10 cellular contexts compared by ENCODE assay signal in genomic region chr2:238644095-238645081, GRCh38.
A peak's percentile ranks its signal among the peaks of the same experiment; 100 is the strongest.
DNase-seq lines count a peak whose midpoint lies in the region; ATAC-seq, FAIRE-seq and TF ChIP-seq lines count a peak whose summit lies in the region.
"Had no signal": no experiment of that assay in that cellular context is flagged by ENCODE, and none has a peak within 500 bp of the region (broad histone marks: within the 10 kb centered on the region; RNA-seq: fewer than 3 reads in every experiment).

No MANE protein-coding gene starts in this region.

- WGBS in A549 (ENCODE audit: missing lambda C conversion rate), result 15% methylated on average over 11 of the region's 11 CpGs

- H3K27ac ChIP-seq in A549, result peak overlapping the region; percentile 81 to 86
- peak overlapping the region; percentile 52 for H3K27ac ChIP-seq in brain microvascular endothelial cell
- peak overlapping the region; percentile 67 for H3K27ac ChIP-seq in muscle layer of duodenum (ENCODE audit: low read length)

- H3K9me3 ChIP-seq in A549 (no peaks in the 10 kb centered on the region), muscle layer of duodenum (ENCODE audit: control insufficient read depth in 1 of 2, low read length in 2 of 2) (no peaks in the 10 kb centered on the region)
- H3K9me3 ChIP-seq: heart left ventricle had no signal

- no peak; a peak in 1 of 5 replicates for TF ChIP-seq RAD21 in A549 (conservative IDR thresholded peaks at IDR 0.05 in 1 of 2, IDR thresholded peaks at IDR 0.05 in 1 of 2)

- ATAC-seq in A549, result peak; percentile 91 to 97

- H3K4me2 ChIP-seq in A549, result peak overlapping the region; percentile 82

- H3K36me3 ChIP-seq in brain microvascular endothelial cell (replicated peaks), result no peaks in the 10 kb centered on the region
- no peaks in the 10 kb centered on the region for H3K36me3 ChIP-seq in muscle layer of duodenum (ENCODE audit: control insufficient read depth in 1 of 2, insufficient read depth in 2 of 2, low read length in 2 of 2)
- H3K36me3 ChIP-seq: heart left ventricle had no signal

- peaks cover 33% of the 10 kb centered on the region for H3K4me1 ChIP-seq in A549
- peaks cover 4 to 15% of the 10 kb centered on the region in 2 donors for H3K4me1 ChIP-seq in muscle layer of duodenum (ENCODE audit: control insufficient read depth in 1 of 2, insufficient read depth in 2 of 2, low read length in 2 of 2)

- TF ChIP-seq POLR2A in A549 (IDR thresholded peaks at IDR 0.05; ENCODE audit: low read length) (no peak), GM12892 (IDR thresholded peaks at IDR 0.05; ENCODE audit: low read depth, low read length) (no peak)

- no peak overlapping the region for H3K4me3 ChIP-seq in A549
- H3K4me3 ChIP-seq in brain microvascular endothelial cell (ENCODE audit: low read depth, low read length), result no peak overlapping the region
- H3K4me3 ChIP-seq in muscle layer of duodenum (ENCODE audit: low read depth in 1 of 2, low read length in 2 of 2), result no peak overlapping the region
- H3K4me3 ChIP-seq: heart left ventricle had no signal

- H3K27me3 ChIP-seq in brain microvascular endothelial cell (replicated peaks) (no peaks in the 10 kb centered on the region), muscle layer of duodenum (ENCODE audit: low read depth, low read length) (no peaks in the 10 kb centered on the region)
- H3K27me3 ChIP-seq: heart left ventricle had no signal

- FAIRE-seq in A549 (lab: Jason Lieb, UNC) (peak; percentile 32), GM12892 (lab: Jason Lieb, UNC) (no peak)

- DNase-seq in A549 (ENCODE audit: low read depth in 1 of 2, low spot score in 1 of 2), result peak; percentile 78 to 84
- DNase-seq in HK-2 (ENCODE audit: unreplicated experiment), result peak; percentile 30
- DNase-seq in brain microvascular endothelial cell, result peak; percentile 63
- DNase-seq in NCI-H146 (lab: John Stamatoyannopoulos, UW), result no peak
- no peak for DNase-seq in GM12892 (ENCODE audit: insufficient read length)
- no peak for DNase-seq in putamen (ENCODE audit: low spot score)
- no peak for DNase-seq in midbrain (lab: John Stamatoyannopoulos, UW)
- DNase-seq: activated B cell treated with CpG ODN at 0.5 μM for 24 hours, heart left ventricle had no signal

- CTCF ChIA-PET in A549 (lab: Yijun Ruan, JAX), result interaction anchor here (0.9 to 3.0 kb wide), 4 partner anchors 10 to 287 kb away, joined by 3 to 13 read pairs (median 4); no protein-coding TSS in a partner anchor

- TF ChIP-seq CTCF in A549 (IDR thresholded peaks at IDR 0.05), result no peak
- no peak for TF ChIP-seq CTCF in brain microvascular endothelial cell (IDR thresholded peaks at IDR 0.05; ENCODE audit: low read depth, low read length, missing control alignments)

- in situ Hi-C loops in brain microvascular endothelial cell (cut with HindIII; ENCODE audit: low pct_ligation_motif_present, low sequenced_read_pairs), result no loop called here

- peak in 1 of 2 experiments; percentile 25; a peak in 1 of 5 replicates for TF ChIP-seq EP300 in A549 (IDR thresholded peaks at IDR 0.05)

- POLR2A ChIA-PET in A549 (lab: Yijun Ruan, JAX), result interaction anchor here (0.8 kb wide), 1 partner anchor 757 kb away, joined by 3 read pairs; the partner anchor contains the start of gene HDAC4

TF ChIP-seq in A549, 52 proteins besides CTCF, POLR2A, EP300 and RAD21:
- TF ChIP-seq ZFP36 (IDR thresholded peaks at IDR 0.05; ENCODE audit: borderline replicate concordance, partially characterized antibody), result no peak
- TF ChIP-seq JUN (IDR thresholded peaks at IDR 0.05), result no peak; a peak in 1 of 5 replicates
- TF ChIP-seq HDAC2 (IDR thresholded peaks at IDR 0.05), result no peak
- TF ChIP-seq ZNF302 (CRISPR knock-in tag; IDR thresholded peaks at IDR 0.05), result no peak
- no peak for TF ChIP-seq CBX8 (IDR thresholded peaks at IDR 0.05)
- no peak for TF ChIP-seq USF2 (IDR thresholded peaks at IDR 0.05)
- no peak for TF ChIP-seq MAZ (IDR thresholded peaks at IDR 0.05; ENCODE audit: borderline replicate concordance, low read depth, low read length)
- TF ChIP-seq MAX (IDR thresholded peaks at IDR 0.05), result peak; percentile 70
- no peak for TF ChIP-seq POLR2AphosphoS2 (conservative IDR thresholded peaks at IDR 0.05; ENCODE audit: low read length)
- TF ChIP-seq CEBPB (IDR thresholded peaks at IDR 0.05), result peak in 1 of 2 experiments; percentile 62; a peak in 2 of 4 replicates
- no peak for TF ChIP-seq RFX5 (IDR thresholded peaks at IDR 0.05)
- no peak for TF ChIP-seq TFCP2L1 (CRISPR knock-in tag; IDR thresholded peaks at IDR 0.05)
- no peak for TF ChIP-seq ESRRA (IDR thresholded peaks at IDR 0.05; ENCODE audit: borderline replicate concordance, low read length)
- TF ChIP-seq RCOR1 (IDR thresholded peaks at IDR 0.05; ENCODE audit: low read depth, low read length), result no peak
- TF ChIP-seq KDM1A (IDR thresholded peaks at IDR 0.05; ENCODE audit: low read depth), result no peak
- no peak for TF ChIP-seq MYC (IDR thresholded peaks at IDR 0.05; ENCODE audit: borderline replicate concordance, low read length)
- TF ChIP-seq GATA3 (IDR thresholded peaks at IDR 0.05; ENCODE audit: borderline replicate concordance), result peak; percentile 71
- TF ChIP-seq, protein P1, sequence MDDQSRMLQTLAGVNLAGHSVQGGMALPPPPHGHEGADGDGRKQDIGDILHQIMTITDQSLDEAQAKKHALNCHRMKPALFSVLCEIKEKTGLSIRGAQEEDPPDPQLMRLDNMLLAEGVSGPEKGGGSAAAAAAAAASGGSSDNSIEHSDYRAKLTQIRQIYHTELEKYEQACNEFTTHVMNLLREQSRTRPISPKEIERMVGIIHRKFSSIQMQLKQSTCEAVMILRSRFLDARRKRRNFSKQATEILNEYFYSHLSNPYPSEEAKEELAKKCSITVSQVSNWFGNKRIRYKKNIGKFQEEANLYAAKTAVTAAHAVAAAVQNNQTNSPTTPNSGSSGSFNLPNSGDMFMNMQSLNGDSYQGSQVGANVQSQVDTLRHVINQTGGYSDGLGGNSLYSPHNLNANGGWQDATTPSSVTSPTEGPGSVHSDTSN (IDR thresholded peaks at IDR 0.05), result 0 out of 2 replicates have a peak, but pooled peaks have one; percentile 62
- TF ChIP-seq, protein P2, sequence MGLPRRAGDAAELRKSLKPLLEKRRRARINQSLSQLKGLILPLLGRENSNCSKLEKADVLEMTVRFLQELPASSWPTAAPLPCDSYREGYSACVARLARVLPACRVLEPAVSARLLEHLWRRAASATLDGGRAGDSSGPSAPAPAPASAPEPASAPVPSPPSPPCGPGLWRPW (IDR thresholded peaks at IDR 0.05), result no peak
- TF ChIP-seq SMC3 (IDR thresholded peaks at IDR 0.05), result 0 out of 3 replicates have a peak, but pooled peaks have one; percentile 8
- TF ChIP-seq RARB (CRISPR knock-in tag; IDR thresholded peaks at IDR 0.05), result no peak
- no peak for TF ChIP-seq HOXB13 (CRISPR knock-in tag; IDR thresholded peaks at IDR 0.05; ENCODE audit: low read depth)
- TF ChIP-seq FOSL2 (IDR thresholded peaks at IDR 0.05), result peak; percentile 75
- peak; percentile 82 for TF ChIP-seq FOSL2 (CRISPR knock-in tag; IDR thresholded peaks at IDR 0.05)
- TF ChIP-seq RNF2 (IDR thresholded peaks at IDR 0.05; ENCODE audit: borderline replicate concordance, low read depth), result no peak
- TF ChIP-seq CBX2 (IDR thresholded peaks at IDR 0.05; ENCODE audit: borderline replicate concordance, low read depth), result no peak
- TF ChIP-seq JUNB (IDR thresholded peaks at IDR 0.05), result peak; percentile 73
- TF ChIP-seq, protein P3, sequence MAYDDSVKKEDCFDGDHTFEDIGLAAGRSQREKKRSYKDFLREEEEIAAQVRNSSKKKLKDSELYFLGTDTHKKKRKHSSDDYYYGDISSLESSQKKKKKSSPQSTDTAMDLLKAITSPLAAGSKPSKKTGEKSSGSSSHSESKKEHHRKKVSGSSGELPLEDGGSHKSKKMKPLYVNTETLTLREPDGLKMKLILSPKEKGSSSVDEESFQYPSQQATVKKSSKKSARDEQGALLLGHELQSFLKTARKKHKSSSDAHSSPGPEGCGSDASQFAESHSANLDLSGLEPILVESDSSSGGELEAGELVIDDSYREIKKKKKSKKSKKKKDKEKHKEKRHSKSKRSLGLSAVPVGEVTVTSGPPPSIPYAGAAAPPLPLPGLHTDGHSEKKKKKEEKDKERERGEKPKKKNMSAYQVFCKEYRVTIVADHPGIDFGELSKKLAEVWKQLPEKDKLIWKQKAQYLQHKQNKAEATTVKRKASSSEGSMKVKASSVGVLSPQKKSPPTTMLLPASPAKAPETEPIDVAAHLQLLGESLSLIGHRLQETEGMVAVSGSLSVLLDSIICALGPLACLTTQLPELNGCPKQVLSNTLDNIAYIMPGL (CRISPR knock-in tag; IDR thresholded peaks at IDR 0.05; ENCODE audit: borderline replicate concordance), result no peak
- TF ChIP-seq NFE2L2 (conservative IDR thresholded peaks at IDR 0.05; ENCODE audit: low read length), result no peak
- no peak for TF ChIP-seq ZSCAN20 (CRISPR knock-in tag; IDR thresholded peaks at IDR 0.05)
- no peak for TF ChIP-seq ZC3H11A (IDR thresholded peaks at IDR 0.05)
- no peak for TF ChIP-seq KDM5A (IDR thresholded peaks at IDR 0.05)
- no peak for TF ChIP-seq BHLHE40 (IDR thresholded peaks at IDR 0.05; ENCODE audit: low read depth, low read length)
- TF ChIP-seq FOSB (CRISPR knock-in tag; IDR thresholded peaks at IDR 0.05), result no peak
TF ChIP-seq in A549: peak in this region for 7.

Comparison
In these comparisons a context has a peak if more than half of its experiments do, and no peak if none do; other contexts are left out.
1. DNase-seq: peak in A549 (2 of 2), HK-2 (single experiment) and brain microvascular endothelial cell (single experiment); none in NCI-H146 (single experiment), GM12892 (single experiment), putamen (single experiment) and midbrain (single experiment).
2. Peak in every context shown above with its lines, with median percentiles within 50 percentile points of each other: H3K27ac ChIP-seq.